In the genomic region with DNA sequence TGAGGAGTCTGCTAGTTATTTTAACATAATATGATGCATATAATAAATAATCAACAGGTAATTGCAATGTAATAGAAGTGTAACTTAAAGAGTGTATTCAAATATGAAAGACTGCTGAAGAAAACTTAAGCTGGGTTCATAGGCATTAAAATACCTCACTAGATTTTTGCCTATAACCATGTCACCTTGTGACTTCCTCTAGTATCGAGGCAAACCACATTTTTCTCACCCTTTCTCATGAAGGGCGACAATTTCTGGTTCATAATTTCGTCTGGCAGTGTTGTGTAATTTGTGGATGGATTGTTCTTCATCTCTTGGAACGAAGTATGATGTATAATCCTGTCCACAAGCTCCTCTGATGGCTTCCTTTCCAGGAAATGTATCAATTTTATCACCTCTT, we compare ENCODE assay signal across 24 cellular contexts. TPM values are rescaled to one million over a fixed set of nuclear protein-coding genes. Genes with fewer than 3 reads are reported as not detected.
A peak's percentile ranks its signal among the peaks of the same experiment; 100 is the strongest.
DNase-seq lines count a peak whose midpoint lies in the region; ATAC-seq and TF ChIP-seq lines count a peak whose summit lies in the region.
"Had no signal": no experiment of that assay in that cellular context is flagged by ENCODE, and none has a peak within 500 bp of the region (broad histone marks: within the 10 kb centered on the region; RNA-seq: fewer than 3 reads in every experiment).

No MANE protein-coding gene starts in this region.

- TF ChIP-seq EP300 in suprapubic skin (IDR thresholded peaks at IDR 0.05) = no peak

- H3K27me3 ChIP-seq in suprapubic skin = no peaks in the 10 kb centered on the region
- H3K27me3 ChIP-seq: colonic mucosa, hepatocyte, testis had no signal

- DNase-seq in immature natural killer cell = peak; percentile 51 to 61 (median 57)
- no peak for DNase-seq in Kasumi-1 (lab: John Stamatoyannopoulos, UW)
- DNase-seq in substantia nigra (lab: John Stamatoyannopoulos, UW) = no peak
- no peak for DNase-seq in suprapubic skin (ENCODE audit: low spot score in 2 of 2)
- DNase-seq: activated CD8-positive, alpha-beta T cell treated with anti-CD3 and anti-CD28 coated beads for 36 hours; activated T-cell treated with anti-CD3 and anti-CD28 coated beads, Interleukin-2, amount 50 U/mL, for 48 hours; colonic mucosa; HFFc6; naive B cell; NCI-H1105; OCI-M1; SHP77; stimulated activated CD4-positive, alpha-beta T cell treated with anti-CD3 and anti-CD28 coated beads, Interleukin-4, amount 100 ng/mL, for 1 hour; T-helper 17 cell; testis; WERI-Rb-1 had no signal

- peaks cover 0 to 2% (median 0%) of the 10 kb centered on the region in 3 donors for H3K27me3 Mint-ChIP-seq in immature natural killer cell (ENCODE audit: low read depth in 3 of 3)
- H3K27me3 Mint-ChIP-seq: activated CD8-positive, alpha-beta T cell treated with anti-CD3 and anti-CD28 coated beads for 36 hours; activated naive CD4-positive, alpha-beta T cell treated with anti-CD3 and anti-CD28 coated beads, Interleukin-2, amount 50 U/mL, for 24 hours; naive B cell had no signal

- H3K36me3 Mint-ChIP-seq in immature natural killer cell = no peaks in the 10 kb centered on the region
- H3K36me3 Mint-ChIP-seq: activated naive CD4-positive, alpha-beta T cell treated with anti-CD3 and anti-CD28 coated beads, Interleukin-2, amount 50 U/mL, for 24 hours; naive B cell had no signal

- no peak overlapping the region for H3K4me3 ChIP-seq in suprapubic skin
- H3K4me3 ChIP-seq: colonic mucosa, hepatocyte, testis had no signal

- H3K9me3 ChIP-seq in suprapubic skin = no peaks in the 10 kb centered on the region
- H3K9me3 ChIP-seq: colonic mucosa, testis had no signal

- no peak for TF ChIP-seq CTCF in suprapubic skin (IDR thresholded peaks at IDR 0.05)

- 75% methylated on average over 4 of the region's 4 CpGs for WGBS in suprapubic skin

- no peak for TF ChIP-seq POLR2A in suprapubic skin (IDR thresholded peaks at IDR 0.05)

- peak overlapping the region; percentile 46 to 75 (median 60) for H3K4me3 Mint-ChIP-seq in immature natural killer cell
- H3K4me3 Mint-ChIP-seq: activated CD8-positive, alpha-beta T cell treated with anti-CD3 and anti-CD28 coated beads for 36 hours; activated naive CD4-positive, alpha-beta T cell treated with anti-CD3 and anti-CD28 coated beads, Interleukin-2, amount 50 U/mL, for 24 hours; HFFc6; naive B cell; T-helper 17 cell had no signal

- H3K4me1 Mint-ChIP-seq in immature natural killer cell = peaks cover 26 to 32% of the 10 kb centered on the region in 2 donors
- H3K4me1 Mint-ChIP-seq: naive B cell, T-helper 17 cell had no signal

- H3K4me1 ChIP-seq in suprapubic skin = peaks cover 4% of the 10 kb centered on the region
- H3K4me1 ChIP-seq: colonic mucosa, testis had no signal

- H3K27ac Mint-ChIP-seq in immature natural killer cell = peak overlapping the region in 3 of 6 donors; percentile 6 to 64 (median 33)
- H3K27ac Mint-ChIP-seq: activated CD8-positive, alpha-beta T cell treated with anti-CD3 and anti-CD28 coated beads for 36 hours; activated naive CD4-positive, alpha-beta T cell treated with anti-CD3 and anti-CD28 coated beads, Interleukin-2, amount 50 U/mL, for 24 hours; HFFc6; naive B cell; T-helper 17 cell had no signal

- H3K9me3 Mint-ChIP-seq in immature natural killer cell = no peaks in the 10 kb centered on the region
- H3K9me3 Mint-ChIP-seq: activated CD8-positive, alpha-beta T cell treated with anti-CD3 and anti-CD28 coated beads for 36 hours; activated naive CD4-positive, alpha-beta T cell treated with anti-CD3 and anti-CD28 coated beads, Interleukin-2, amount 50 U/mL, for 24 hours; naive B cell had no signal

- ATAC-seq in GM18909 (IDR thresholded peaks at IDR 0.05; ENCODE audit: poor library complexity, unreplicated experiment) (peak; percentile 78), GM21367 (IDR thresholded peaks at IDR 0.05; ENCODE audit: unreplicated experiment) (peak; percentile 83), HG03066 (IDR thresholded peaks at IDR 0.05; ENCODE audit: low read depth, unreplicated experiment) (peak; percentile 77)
- ATAC-seq: activated CD8-positive, alpha-beta T cell treated with anti-CD3 and anti-CD28 coated beads for 36 hours; T-helper 17 cell had no signal

- no peaks in the 10 kb centered on the region for H3K36me3 ChIP-seq in suprapubic skin
- H3K36me3 ChIP-seq: colonic mucosa, WERI-Rb-1 had no signal

- H3K27ac ChIP-seq in substantia nigra (ENCODE audit: low read depth, low read length, poor library complexity, severe bottlenecking) (no peak overlapping the region), suprapubic skin (no peak overlapping the region)
- H3K27ac ChIP-seq: colonic mucosa, hepatocyte, testis, WERI-Rb-1 had no signal

RNA-seq across cellular contexts. Expression of gene SULT1E1, which starts 16.0 kb away (rescaled TPM):
- under 1 TPM in 1 of 3 donors, not detected in 2; 0.23 TPM for polyA plus RNA-seq in immature natural killer cell
- 100 to 1,000 TPM in 1 of 4 donors, 10 to 100 TPM in 3; 18.6 to 198 (median 44.1) TPM for total RNA-seq in suprapubic skin
- total RNA-seq: activated CD8-positive, alpha-beta T cell treated with anti-CD3 and anti-CD28 coated beads for 36 hours; HFFc6; kidney epithelial cell; LHCN-M2; posterior vena cava; T-helper 17 cell; testis had no signal

Comparison
In these comparisons a context has a peak if more than half of its experiments do, and no peak if none do; other contexts are left out.
1. DNase-seq: peak in immature natural killer cell (3 of 3); none in Kasumi-1 (0 of 2), substantia nigra (0 of 49) and suprapubic skin (0 of 2).
2. Peak in every context shown above with its lines, with median percentiles within 50 percentile points of each other: ATAC-seq.